In genomic region chr4:77355731-77356130, GRCh38 we compare ENCODE assay signal across 27 cellular contexts.
"Had no signal": no experiment of that assay in that cellular context is flagged by ENCODE, and none has a peak within 500 bp of the region (broad histone marks: within the 10 kb centered on the region; RNA-seq: fewer than 3 reads in every experiment).

No MANE protein-coding gene starts in this region.

- H3K27ac ChIP-seq: cardiac muscle cell, PC-9, RWPE1 had no signal

- H3K36me3 ChIP-seq: cardiac muscle cell had no signal

- H2AFZ ChIP-seq: PC-9 had no signal

- H3K4me3 ChIP-seq: cardiac muscle cell, K562, PC-9 had no signal

- H3K4me2 ChIP-seq: PC-9 had no signal

- ATAC-seq: activated CD8-positive, alpha-beta T cell treated with anti-CD3 and anti-CD28 coated beads for 36 hours; K562 had no signal

- DNase-seq: activated CD4-positive, alpha-beta T cell treated with anti-CD3 and anti-CD28 coated beads, Interleukin-2, amount 10 ng/mL, durations not matched to agents 24 days and 14 days; activated CD4-positive, alpha-beta T cell treated with anti-CD3 and anti-CD28 coated beads, Interleukin-2, amount 50 U/mL, for 4 hours; activated CD8-positive, alpha-beta T cell treated with anti-CD3 and anti-CD28 coated beads for 36 hours; activated gamma-delta T cell; activated naive CD4-positive, alpha-beta T cell treated with Interleukin-2 at 50 U/mL for 16 hours; activated naive CD8-positive, alpha-beta T cell treated with anti-CD3 and anti-CD28 coated beads, Interleukin-2, amount 10 ng/mL, durations not matched to agents 7 days and 5 days; activated T-cell treated with anti-CD3 and anti-CD28 coated beads, Interleukin-2, amount 50 U/mL, for 1 hour; IMR-90; NCI-H1048; NCI-H1105 treated with DMSO at 0.1 percent for 48 hours; NCI-H1436; NCI-H1694; NCI-H1930; NCI-H2107; NCI-H2171; NCI-H510A; NCI-H526; NCI-H748 treated with DMSO at 0.1 percent for 48 hours; NK-92 treated with Interleukin-12 subunit alpha and Interleukin-12 subunit beta, amount 100 ng/mL, for 24 hours; PC-9; Right ventricle myocardium superior; SW 1271; T-helper 1 cell; T1000 had no signal
